Comparison of ENCODE assay signal across 8 cellular contexts in genomic region chr11:117143871-117144476, GRCh38. TPM values are rescaled to one million over a fixed set of nuclear protein-coding genes. Genes with fewer than 3 reads are reported as not detected.
A peak's percentile ranks its signal among the peaks of the same experiment; 100 is the strongest.
DNase-seq lines count a peak whose midpoint lies in the region; TF ChIP-seq lines count a peak whose summit lies in the region.

A gene with protein sequence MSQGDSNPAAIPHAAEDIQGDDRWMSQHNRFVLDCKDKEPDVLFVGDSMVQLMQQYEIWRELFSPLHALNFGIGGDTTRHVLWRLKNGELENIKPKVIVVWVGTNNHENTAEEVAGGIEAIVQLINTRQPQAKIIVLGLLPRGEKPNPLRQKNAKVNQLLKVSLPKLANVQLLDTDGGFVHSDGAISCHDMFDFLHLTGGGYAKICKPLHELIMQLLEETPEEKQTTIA (plus strand): TSS chr11:117144287. CDS start chr11:117152448, 8,161 bp downstream.

- peak within 1 kb of the TSS; percentile 99 for H3K4me3 Mint-ChIP-seq in HFFc6

- H3K9me3 Mint-ChIP-seq in HFFc6: no peaks in the 10 kb centered on the region

- DNase-seq in GM04504 (ENCODE audit: low read depth): peak; percentile 74
- DNase-seq in HFFc6: peak; percentile 92
- DNase-seq in NAMALWA (ENCODE audit: low spot score): peak; percentile 97
- DNase-seq in SK-MEL-5 (ENCODE audit: low read depth, low spot score): peak; percentile 91
- peak; percentile 96 for DNase-seq in activated naive CD4-positive, alpha-beta T cell treated with Interleukin-2 at 50 U/mL for 16 hours
- peak; percentile 88 for DNase-seq in foreskin melanocyte
- DNase-seq in stromal cell of bone marrow (ENCODE audit: low read depth): peak; percentile 86

- H3K27me3 ChIP-seq in neuron (ENCODE audit: insufficient read depth, low read length): no peaks in the 10 kb centered on the region

- in situ Hi-C loops in SK-MEL-5 (cut with HindIII; ENCODE audit: low pct_unique_long_range_greater_than_20kb, low sequenced_read_pairs): no loop called here

- H3K36me3 ChIP-seq in neuron (ENCODE audit: insufficient read depth, low read length): peaks cover 25% of the 10 kb centered on the region

- H3K27me3 Mint-ChIP-seq in HFFc6 (ENCODE audit: insufficient read depth): peaks cover 2% of the 10 kb centered on the region

- H2AFZ ChIP-seq in neuron (ENCODE audit: low read depth, low read length): peak within 1 kb of the TSS; percentile 76

- H3K4me3 ChIP-seq in neuron (ENCODE audit: low read length): peak within 1 kb of the TSS; percentile 93

- peak within 1 kb of the TSS; percentile 96 for H3K27ac Mint-ChIP-seq in HFFc6

- no peaks in the 10 kb centered on the region for H3K9me3 ChIP-seq in neuron (ENCODE audit: low read length)

- TF ChIP-seq CTCF in HFFc6 (IDR thresholded peaks at IDR 0.05): no peak

- H3K4me1 Mint-ChIP-seq in HFFc6 (ENCODE audit: low read depth): peaks cover 46% of the 10 kb centered on the region

- H3K4me1 ChIP-seq in neuron (ENCODE audit: insufficient read depth, low read length): peaks cover 18% of the 10 kb centered on the region

- peaks cover 29% of the 10 kb centered on the region for H3K36me3 Mint-ChIP-seq in HFFc6 (ENCODE audit: low read depth)

RNA-seq across cellular contexts. Expression of the gene that starts here (rescaled TPM):
- 100 to 1,000 TPM; 113 to 130 (median 122) TPM for total RNA-seq in HFFc6 (2021; fragmentation: NEBNext Ultra II Directional; extraction: Animal tissue kit (Norgen Biotek cat#: 25700))
- 102 and 108 TPM in 2 replicates for total RNA-seq in SK-MEL-5 (2014; rRNA removed; shearing (Covaris generic))
- 25.9 and 30.1 TPM in 2 replicates for polyA plus RNA-seq in SK-MEL-5 (2015; cell fraction: cytosol; rRNA removed)
- 16.3 and 38.8 TPM in 2 replicates for polyA plus RNA-seq in SK-MEL-5 (2015; cell fraction: nucleus; rRNA removed)

Comparison
In these comparisons a context has a peak if more than half of its experiments do, and no peak if none do; other contexts are left out.
1. Peak in every context shown above with its lines: DNase-seq and H3K4me3 ChIP-seq.